Comparison of ENCODE assay signal across 17 cellular contexts in genomic region chr3:78338405-78338804, GRCh38.
DNase-seq lines count a peak whose midpoint lies in the region; ATAC-seq and TF ChIP-seq lines count a peak whose summit lies in the region.
"Had no signal": no experiment of that assay in that cellular context is flagged by ENCODE, and none has a peak within 500 bp of the region (broad histone marks: within the 10 kb centered on the region; RNA-seq: fewer than 3 reads in every experiment).

No MANE protein-coding gene starts in this region.

- H3K79me2 ChIP-seq in hepatocyte: no peaks in the 10 kb centered on the region

- H3K4me1 ChIP-seq in hepatocyte (ENCODE audit: insufficient read depth): no peaks in the 10 kb centered on the region
- no peaks in the 10 kb centered on the region for H3K4me1 ChIP-seq in spleen
- H3K4me1 ChIP-seq: BLaER1 treated with 17β-estradiol and CSF1 and Interleukin-3, amounts not matched to agents 10 nM and 100 nM; Peyer's patch; right lobe of liver had no signal

- no peak overlapping the region for H3K4me2 ChIP-seq in hepatocyte
- H3K4me2 ChIP-seq: BLaER1 treated with 17β-estradiol and CSF1 and Interleukin-3, amounts not matched to agents 10 nM and 100 nM had no signal

- H3K4me3 Mint-ChIP-seq in activated CD4-positive, alpha-beta memory T cell treated with anti-CD3 and anti-CD28 coated beads for 36 hours: no peak overlapping the region
- H3K4me3 Mint-ChIP-seq: activated CD8-positive, alpha-beta T cell treated with anti-CD3 and anti-CD28 coated beads, Interleukin-2, amount 10 ng/mL, durations not matched to agents 7 days and 5 days had no signal

- H3K27me3 Mint-ChIP-seq in activated CD4-positive, alpha-beta memory T cell treated with anti-CD3 and anti-CD28 coated beads for 36 hours: no peaks in the 10 kb centered on the region

- TF ChIP-seq POLR2A in spleen (IDR thresholded peaks at IDR 0.05): no peak

- H3K27me3 ChIP-seq in hepatocyte (no peaks in the 10 kb centered on the region), spleen (replicated peaks in 1 of 7) (no peaks in the 10 kb centered on the region)
- H3K27me3 ChIP-seq: BLaER1 treated with 17β-estradiol and CSF1 and Interleukin-3, amounts not matched to agents 10 nM and 100 nM; Peyer's patch; right lobe of liver had no signal

- WGBS in hepatocyte (ENCODE audit: low lambda C conversion rate, missing lambda C conversion rate): 94% methylated on average over 2 of the region's 2 CpGs
- 61 to 71% (median 70%) methylated on average over 2 of the region's 2 CpGs for WGBS in spleen, 5 donors

- H3K9me3 ChIP-seq in hepatocyte (ENCODE audit: low read depth): no peaks in the 10 kb centered on the region
- H3K9me3 ChIP-seq in spleen: no peaks in the 10 kb centered on the region
- H3K9me3 ChIP-seq: BLaER1 treated with 17β-estradiol and CSF1 and Interleukin-3, amounts not matched to agents 10 nM and 100 nM; Peyer's patch; right lobe of liver had no signal

- H3K4me1 Mint-ChIP-seq in activated CD4-positive, alpha-beta memory T cell treated with anti-CD3 and anti-CD28 coated beads for 36 hours (ENCODE audit: low read depth): no peaks in the 10 kb centered on the region

- H2AFZ ChIP-seq in hepatocyte: no peak overlapping the region

- peak; percentile 98 for ATAC-seq in GM18868 (IDR thresholded peaks at IDR 0.05; ENCODE audit: unreplicated experiment)
- ATAC-seq in GM21717 (IDR thresholded peaks at IDR 0.05; ENCODE audit: unreplicated experiment): peak; percentile 99
- ATAC-seq in HG03280 (IDR thresholded peaks at IDR 0.05; ENCODE audit: unreplicated experiment): peak; percentile 96
- ATAC-seq: activated CD8-positive, alpha-beta T cell treated with anti-CD3 and anti-CD28 coated beads, Interleukin-2, amount 10 ng/mL, durations not matched to agents 7 days and 5 days; right lobe of liver had no signal

- no peaks in the 10 kb centered on the region for H3K36me3 Mint-ChIP-seq in activated CD4-positive, alpha-beta memory T cell treated with anti-CD3 and anti-CD28 coated beads for 36 hours

- CTCF ChIA-PET in activated CD4-positive, alpha-beta memory T cell treated with anti-CD3 and anti-CD28 coated beads for 36 hours (lab: Charles Lee): no interaction called here

- TF ChIP-seq CTCF in hepatocyte (IDR thresholded peaks at IDR 0.05; ENCODE audit: poor library complexity): no peak
- no peak for TF ChIP-seq CTCF in spleen (IDR thresholded peaks at IDR 0.05 in 8 of 11, conservative IDR thresholded peaks at IDR 0.05 in 3 of 11)

- H3K36me3 ChIP-seq in hepatocyte (replicated peaks; ENCODE audit: insufficient read depth, low read depth) (no peaks in the 10 kb centered on the region), spleen (no peaks in the 10 kb centered on the region)
- H3K36me3 ChIP-seq: BLaER1 treated with 17β-estradiol and CSF1 and Interleukin-3, amounts not matched to agents 10 nM and 100 nM; Peyer's patch; right lobe of liver had no signal

- no peak overlapping the region for H3K4me3 ChIP-seq in hepatocyte
- H3K4me3 ChIP-seq in spleen: no peak overlapping the region
- H3K4me3 ChIP-seq: BLaER1 treated with 17β-estradiol and CSF1 and Interleukin-3, amounts not matched to agents 10 nM and 100 nM; Peyer's patch; right lobe of liver had no signal

- peak; percentile 1 for DNase-seq in iris pigment epithelial cell (ENCODE audit: low read depth)
- no peak for DNase-seq in NK-92 treated with Interleukin-12 subunit alpha and Interleukin-12 subunit beta, amount 100 ng/mL, for 24 hours (lab: John Stamatoyannopoulos, UW)
- no peak for DNase-seq in hepatocyte (ENCODE audit: low spot score)
- DNase-seq in activated CD4-positive, alpha-beta memory T cell treated with anti-CD3 and anti-CD28 coated beads for 36 hours: no peak
- no peak for DNase-seq in spleen
- DNase-seq: activated CD8-positive, alpha-beta T cell treated with anti-CD3 and anti-CD28 coated beads, Interleukin-2, amount 10 ng/mL, durations not matched to agents 7 days and 5 days; central memory CD4-positive, alpha-beta T cell; DMS 273 treated with DMSO at 0.1 percent for 48 hours; H7; NCI-H2171; NCI-H748 treated with DMSO at 0.1 percent for 48 hours; Peyer's patch; right lobe of liver had no signal

- no peaks in the 10 kb centered on the region for H4K20me1 ChIP-seq in hepatocyte (ENCODE audit: insufficient read depth, poor library complexity, severe bottlenecking)
- H4K20me1 ChIP-seq: BLaER1 treated with 17β-estradiol and CSF1 and Interleukin-3, amounts not matched to agents 10 nM and 100 nM had no signal

- POLR2A ChIA-PET in activated CD4-positive, alpha-beta memory T cell treated with anti-CD3 and anti-CD28 coated beads for 36 hours (lab: Charles Lee): no interaction called here

- H3K27ac ChIP-seq in hepatocyte (no peak overlapping the region), spleen (no peak overlapping the region)
- H3K27ac ChIP-seq: BLaER1 treated with 17β-estradiol and CSF1 and Interleukin-3, amounts not matched to agents 10 nM and 100 nM; Peyer's patch; right lobe of liver had no signal

- no peak overlapping the region for H3K27ac Mint-ChIP-seq in activated CD4-positive, alpha-beta memory T cell treated with anti-CD3 and anti-CD28 coated beads for 36 hours
- H3K27ac Mint-ChIP-seq: activated CD8-positive, alpha-beta T cell treated with anti-CD3 and anti-CD28 coated beads, Interleukin-2, amount 10 ng/mL, durations not matched to agents 7 days and 5 days had no signal

- intact Hi-C loops in activated CD4-positive, alpha-beta memory T cell treated with anti-CD3 and anti-CD28 coated beads for 36 hours (cut with micrococcal nuclease): no loop called here
- intact Hi-C loops in spleen (cut with DNase I; ENCODE audit: low total_unique reads): no loop called here

- H3K9me3 Mint-ChIP-seq in activated CD4-positive, alpha-beta memory T cell treated with anti-CD3 and anti-CD28 coated beads for 36 hours: peaks cover 4% of the 10 kb centered on the region

- no peaks in the 10 kb centered on the region for H3K9me2 ChIP-seq in hepatocyte (replicated peaks; ENCODE audit: insufficient read depth)
